ENCODE assay signal across 10 cellular contexts in genomic region chr5:108924457-108924961, GRCh38.
A peak's percentile ranks its signal among the peaks of the same experiment; 100 is the strongest.
DNase-seq lines count a peak whose midpoint lies in the region; ATAC-seq and TF ChIP-seq lines count a peak whose summit lies in the region.
"Had no signal": no experiment of that assay in that cellular context is flagged by ENCODE, and none has a peak within 500 bp of the region (broad histone marks: within the 10 kb centered on the region; RNA-seq: fewer than 3 reads in every experiment).

No MANE protein-coding gene starts in this region.

- H3K4me3 Mint-ChIP-seq in effector memory CD8-positive, alpha-beta T cell: peak overlapping the region; percentile 23 to 58

- peak; percentile 24 for ATAC-seq in effector memory CD8-positive, alpha-beta T cell (replicated peaks)
- ATAC-seq in GM21367 (IDR thresholded peaks at IDR 0.05; ENCODE audit: unreplicated experiment): no peak
- no peak for ATAC-seq in GM21717 (IDR thresholded peaks at IDR 0.05; ENCODE audit: unreplicated experiment)

- no peak for DNase-seq in AG09309 (ENCODE audit: low read depth)
- DNase-seq in MV-4-11 (lab: John Stamatoyannopoulos, UW): peak; percentile 2
- DNase-seq in effector memory CD8-positive, alpha-beta T cell: no peak
- no peak for DNase-seq in HT-29 (ENCODE audit: low spot score)
- DNase-seq in NCI-H1105 treated with DMSO at 0.1 percent for 48 hours (lab: John Stamatoyannopoulos, UW): no peak
- DNase-seq: EL, NCI-H2227 treated with DMSO at 0.1 percent for 48 hours had no signal

- TF ChIP-seq CTCF in AG09309 (IDR thresholded peaks at IDR 0.05; ENCODE audit: control insufficient read depth, insufficient read depth, low read depth, low read length, missing control alignments): peak; percentile 11

- H3K27me3 Mint-ChIP-seq in effector memory CD8-positive, alpha-beta T cell: no peaks in the 10 kb centered on the region

- no peaks in the 10 kb centered on the region for H3K36me3 Mint-ChIP-seq in effector memory CD8-positive, alpha-beta T cell (ENCODE audit: insufficient read depth)

- no peak overlapping the region for H3K27ac Mint-ChIP-seq in effector memory CD8-positive, alpha-beta T cell

- peaks cover 0 to 4% of the 10 kb centered on the region in 2 donors for H3K4me1 Mint-ChIP-seq in effector memory CD8-positive, alpha-beta T cell (ENCODE audit: low read depth in 2 of 2)

- no peaks in the 10 kb centered on the region for H3K9me3 Mint-ChIP-seq in effector memory CD8-positive, alpha-beta T cell

- H3K4me3 ChIP-seq in AG09309 (ENCODE audit: control insufficient read depth, low read depth, low read length) (no peak overlapping the region), GM08714 (ENCODE audit: low read length) (peak overlapping the region; percentile 76)
